Comparison of ENCODE assay signal across 20 cellular contexts in the genomic region with DNA sequence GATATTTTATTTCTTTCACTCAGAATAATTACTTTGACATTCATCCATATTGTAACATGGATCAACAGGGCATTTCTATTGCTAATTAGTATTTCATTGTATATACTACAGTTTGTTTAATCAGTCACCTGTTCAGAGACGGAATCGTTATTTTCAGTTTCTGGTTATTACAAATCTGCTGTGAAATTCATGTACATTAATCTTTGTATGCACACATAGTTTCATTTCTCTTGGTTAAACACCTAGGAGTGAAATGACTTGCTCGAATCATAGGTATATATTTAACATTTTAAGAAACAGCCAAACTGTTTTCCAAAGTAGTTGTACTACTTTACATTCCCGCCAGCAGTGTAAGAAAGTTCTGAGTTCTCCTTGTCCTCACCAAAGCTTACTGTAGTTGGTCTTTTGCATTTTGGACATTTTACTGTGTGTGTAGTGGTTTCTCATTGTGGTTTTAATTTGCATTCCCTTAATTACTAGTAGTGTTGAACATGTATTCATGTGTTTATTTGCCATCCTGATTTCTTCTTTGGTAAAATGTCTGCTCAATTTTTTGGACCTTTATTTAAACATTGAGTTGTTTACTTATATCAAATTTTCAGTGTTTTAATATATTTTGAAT.
DNase-seq lines count a peak whose midpoint lies in the region; ATAC-seq and TF ChIP-seq lines count a peak whose summit lies in the region.
"Had no signal": no experiment of that assay in that cellular context is flagged by ENCODE, and none has a peak within 500 bp of the region (broad histone marks: within the 10 kb centered on the region; RNA-seq: fewer than 3 reads in every experiment).

No MANE protein-coding gene starts in this region.

- no peak for TF ChIP-seq EP300 in suprapubic skin (IDR thresholded peaks at IDR 0.05)

- H3K9me3 ChIP-seq in Peyer's patch: no peaks in the 10 kb centered on the region
- H3K9me3 ChIP-seq in suprapubic skin: no peaks in the 10 kb centered on the region
- H3K9me3 ChIP-seq: neutrophil, right atrium auricular region, vagina had no signal

- no peak overlapping the region for H3K27ac ChIP-seq in Peyer's patch
- no peak overlapping the region for H3K27ac ChIP-seq in suprapubic skin
- H3K27ac ChIP-seq: BLaER1 treated with 17β-estradiol and CSF1 and Interleukin-3, amounts not matched to agents 10 nM and 100 nM; coronary artery; neutrophil; right atrium auricular region; SK-N-MC; vagina had no signal

- ATAC-seq in GM18502 (IDR thresholded peaks at IDR 0.05; ENCODE audit: poor library complexity, unreplicated experiment): peak; percentile 76
- ATAC-seq in GM19351 (IDR thresholded peaks at IDR 0.05; ENCODE audit: unreplicated experiment): peak; percentile 80
- ATAC-seq in HG02623 (IDR thresholded peaks at IDR 0.05; ENCODE audit: unreplicated experiment): peak; percentile 54
- ATAC-seq in HG03280 (IDR thresholded peaks at IDR 0.05; ENCODE audit: unreplicated experiment): peak; percentile 51

- 98% methylated on average over 4 of the region's 4 CpGs for WGBS in suprapubic skin

- H3K4me3 ChIP-seq in Peyer's patch: no peak overlapping the region
- H3K4me3 ChIP-seq in suprapubic skin: no peak overlapping the region
- H3K4me3 ChIP-seq: BLaER1 treated with 17β-estradiol and CSF1 and Interleukin-3, amounts not matched to agents 10 nM and 100 nM; coronary artery; MG63; right atrium auricular region; SK-N-MC; vagina had no signal

- no peak for DNase-seq in Peyer's patch
- no peak for DNase-seq in GM20000 (ENCODE audit: low spot score)
- no peak for DNase-seq in stimulated activated CD4-positive, alpha-beta T cell treated with anti-CD3 and anti-CD28 coated beads, Interleukin-2, amount 100 ng/mL, for 48 hours
- DNase-seq in suprapubic skin (ENCODE audit: low spot score in 2 of 2): no peak
- DNase-seq: activated CD4-positive, alpha-beta T cell treated with anti-CD3 and anti-CD28 coated beads for 4 hours; activated naive CD4-positive, alpha-beta T cell treated with anti-CD3 and anti-CD28 coated beads for 36 hours; foreskin melanocyte; H9; MG63; NCI-H1930 had no signal

- no peak for TF ChIP-seq POLR2A in Peyer's patch (IDR thresholded peaks at IDR 0.05)
- no peak for TF ChIP-seq POLR2A in suprapubic skin (IDR thresholded peaks at IDR 0.05)

- H3K36me3 ChIP-seq in Peyer's patch: no peaks in the 10 kb centered on the region
- H3K36me3 ChIP-seq in suprapubic skin: no peaks in the 10 kb centered on the region
- H3K36me3 ChIP-seq: BLaER1 treated with 17β-estradiol and CSF1 and Interleukin-3, amounts not matched to agents 10 nM and 100 nM; neutrophil; right atrium auricular region; vagina had no signal

- TF ChIP-seq CTCF in Peyer's patch (IDR thresholded peaks at IDR 0.05): no peak
- no peak for TF ChIP-seq CTCF in GM20000 (IDR thresholded peaks at IDR 0.05; ENCODE audit: extremely low read depth, missing control alignments)
- TF ChIP-seq CTCF in suprapubic skin (IDR thresholded peaks at IDR 0.05): no peak

- H3K4me1 ChIP-seq in Peyer's patch (no peaks in the 10 kb centered on the region), suprapubic skin (no peaks in the 10 kb centered on the region)
- H3K4me1 ChIP-seq: BLaER1 treated with 17β-estradiol and CSF1 and Interleukin-3, amounts not matched to agents 10 nM and 100 nM; right atrium auricular region; vagina had no signal

- no peaks in the 10 kb centered on the region for H3K27me3 ChIP-seq in Peyer's patch
- no peaks in the 10 kb centered on the region for H3K27me3 ChIP-seq in suprapubic skin
- H3K27me3 ChIP-seq: BLaER1 treated with 17β-estradiol and CSF1 and Interleukin-3, amounts not matched to agents 10 nM and 100 nM; MG63; neutrophil; right atrium auricular region; vagina had no signal
